15 cellular contexts compared by ENCODE assay signal in the genomic region with DNA sequence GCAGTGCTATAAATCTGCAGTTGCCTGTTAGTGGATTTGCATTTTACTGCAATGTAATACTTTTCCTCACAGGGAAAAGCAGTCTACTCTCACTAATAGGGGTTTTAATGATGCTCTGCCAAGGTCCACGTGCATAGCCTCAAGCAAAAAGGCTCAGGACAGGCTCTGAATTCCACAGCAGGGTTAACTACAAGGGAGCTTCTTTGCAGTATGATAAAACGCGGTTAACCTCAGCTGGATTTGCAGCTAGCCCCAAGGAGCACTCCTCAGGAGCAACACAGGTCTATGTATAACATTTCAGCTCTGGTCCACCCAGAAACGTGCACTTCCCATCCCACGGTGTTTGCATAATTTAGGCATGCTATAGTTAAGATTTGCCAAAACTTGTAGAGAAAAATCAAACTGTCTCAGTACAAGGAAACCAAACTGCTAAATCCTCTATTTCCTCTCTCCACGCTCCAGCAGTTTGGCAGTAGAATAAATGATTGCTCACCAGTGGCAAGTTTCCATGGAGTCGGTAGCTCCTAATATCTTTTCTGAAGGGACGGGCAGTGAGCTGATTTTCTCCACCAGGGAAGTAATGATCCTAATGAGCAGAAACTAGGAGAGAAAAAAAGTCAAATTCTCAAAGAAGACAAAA. TPM values are rescaled to one million over a fixed set of nuclear protein-coding genes. Genes with fewer than 3 reads are reported as not detected.
A peak's percentile ranks its signal among the peaks of the same experiment; 100 is the strongest.
DNase-seq lines count a peak whose midpoint lies in the region; ATAC-seq lines count a peak whose summit lies in the region.
"Had no signal": no experiment of that assay in that cellular context is flagged by ENCODE, and none has a peak within 500 bp of the region (broad histone marks: within the 10 kb centered on the region; RNA-seq: fewer than 3 reads in every experiment).

No MANE protein-coding gene starts in this region.

- peak; percentile 17 for DNase-seq in DMS 273 (lab: John Stamatoyannopoulos, UW; ENCODE audit: unreplicated experiment)
- DNase-seq in DMS 273 treated with DMSO at 0.1 percent for 48 hours (lab: John Stamatoyannopoulos, UW): no peak
- peak; percentile 56 for DNase-seq in NCI-H69 (lab: John Stamatoyannopoulos, UW)
- DNase-seq in fibroblast of gingiva (ENCODE audit: low read depth): peak; percentile 33
- DNase-seq in sciatic nerve (ENCODE audit: low spot score): no peak
- DNase-seq in activated CD8-positive, alpha-beta memory T cell treated with anti-CD3 and anti-CD28 coated beads, Interleukin-2, amount 50 U/mL, for 48 hours: no peak
- no peak for DNase-seq in effector memory CD4-positive, alpha-beta T cell
- DNase-seq in activated CD4-positive, alpha-beta memory T cell treated with anti-CD3 and anti-CD28 coated beads, Interleukin-2, amount 10 ng/mL, durations not matched to agents 7 days and 5 days: no peak
- DNase-seq: activated CD4-positive, alpha-beta T cell treated with anti-CD3 and anti-CD28 coated beads, Interleukin-2, amount 10 ng/mL, durations not matched to agents 7 days and 5 days; right lobe of liver; Right ventricle myocardium superior had no signal

- CTCF ChIA-PET in activated CD4-positive, alpha-beta memory T cell treated with anti-CD3 and anti-CD28 coated beads, Interleukin-2, amount 10 ng/mL, durations not matched to agents 7 days and 5 days (lab: Charles Lee): no interaction called here

- POLR2A ChIA-PET in activated CD4-positive, alpha-beta memory T cell treated with anti-CD3 and anti-CD28 coated beads, Interleukin-2, amount 10 ng/mL, durations not matched to agents 7 days and 5 days (lab: Charles Lee): no interaction called here

- H3K4me3 Mint-ChIP-seq in activated CD4-positive, alpha-beta memory T cell treated with anti-CD3 and anti-CD28 coated beads, Interleukin-2, amount 10 ng/mL, durations not matched to agents 7 days and 5 days: no peak overlapping the region
- H3K4me3 Mint-ChIP-seq: activated CD4-positive, alpha-beta T cell treated with anti-CD3 and anti-CD28 coated beads, Interleukin-2, amount 10 ng/mL, durations not matched to agents 7 days and 5 days; activated naive CD8-positive, alpha-beta T cell had no signal

- H3K36me3 ChIP-seq in effector memory CD4-positive, alpha-beta T cell (ENCODE audit: control insufficient read depth, insufficient read depth, low read length): no peaks in the 10 kb centered on the region
- H3K36me3 ChIP-seq: right lobe of liver had no signal

- intact Hi-C loops in sciatic nerve (cut with DNase I): no loop called here

- H3K9me3 Mint-ChIP-seq in activated CD4-positive, alpha-beta memory T cell treated with anti-CD3 and anti-CD28 coated beads, Interleukin-2, amount 10 ng/mL, durations not matched to agents 7 days and 5 days: no peaks in the 10 kb centered on the region
- H3K9me3 Mint-ChIP-seq: activated CD4-positive, alpha-beta T cell treated with anti-CD3 and anti-CD28 coated beads, Interleukin-2, amount 10 ng/mL, durations not matched to agents 7 days and 5 days had no signal

- peak; percentile 52 for ATAC-seq in sciatic nerve
- ATAC-seq: GM12878, right lobe of liver had no signal

- no peaks in the 10 kb centered on the region for H3K27me3 Mint-ChIP-seq in activated CD4-positive, alpha-beta memory T cell treated with anti-CD3 and anti-CD28 coated beads, Interleukin-2, amount 10 ng/mL, durations not matched to agents 7 days and 5 days
- H3K27me3 Mint-ChIP-seq: activated CD4-positive, alpha-beta T cell treated with anti-CD3 and anti-CD28 coated beads, Interleukin-2, amount 10 ng/mL, durations not matched to agents 7 days and 5 days; activated naive CD8-positive, alpha-beta T cell had no signal

- no peaks in the 10 kb centered on the region for H3K4me1 ChIP-seq in effector memory CD4-positive, alpha-beta T cell (ENCODE audit: control insufficient read depth, insufficient read depth, low read length, poor library complexity, severe bottlenecking)

- no peaks in the 10 kb centered on the region for H3K9me3 ChIP-seq in effector memory CD4-positive, alpha-beta T cell (ENCODE audit: control insufficient read depth, low read length)
- H3K9me3 ChIP-seq: right lobe of liver had no signal

- H3K4me3 ChIP-seq in effector memory CD4-positive, alpha-beta T cell (ENCODE audit: insufficient read depth, low read depth, low read length, poor library complexity, severe bottlenecking): no peak overlapping the region
- H3K4me3 ChIP-seq: GM12878, right lobe of liver had no signal

- peaks cover 3% of the 10 kb centered on the region for H3K4me1 Mint-ChIP-seq in activated CD4-positive, alpha-beta memory T cell treated with anti-CD3 and anti-CD28 coated beads, Interleukin-2, amount 10 ng/mL, durations not matched to agents 7 days and 5 days

- H3K36me3 Mint-ChIP-seq in activated CD4-positive, alpha-beta memory T cell treated with anti-CD3 and anti-CD28 coated beads, Interleukin-2, amount 10 ng/mL, durations not matched to agents 7 days and 5 days (ENCODE audit: low read depth): no peaks in the 10 kb centered on the region
- H3K36me3 Mint-ChIP-seq: activated naive CD8-positive, alpha-beta T cell had no signal

- no peak overlapping the region for H3K27ac ChIP-seq in effector memory CD4-positive, alpha-beta T cell (ENCODE audit: insufficient read depth, low read length, poor library complexity, severe bottlenecking)
- H3K27ac ChIP-seq: 22Rv1, epithelial cell of prostate, right lobe of liver had no signal

- H3K27ac Mint-ChIP-seq in activated CD4-positive, alpha-beta memory T cell treated with anti-CD3 and anti-CD28 coated beads, Interleukin-2, amount 10 ng/mL, durations not matched to agents 7 days and 5 days: no peak overlapping the region
- H3K27ac Mint-ChIP-seq: activated CD4-positive, alpha-beta T cell treated with anti-CD3 and anti-CD28 coated beads, Interleukin-2, amount 10 ng/mL, durations not matched to agents 7 days and 5 days; activated naive CD8-positive, alpha-beta T cell had no signal

- H3K27me3 ChIP-seq in effector memory CD4-positive, alpha-beta T cell (replicated peaks; ENCODE audit: control insufficient read depth, insufficient read depth, low read length, poor library complexity, severe bottlenecking): no peaks in the 10 kb centered on the region
- H3K27me3 ChIP-seq: right lobe of liver had no signal

RNA-seq across cellular contexts. Expression of gene ASB4, which starts 13.1 kb away (rescaled TPM):
- 0.80 TPM for total RNA-seq in sciatic nerve
- not detected for total RNA-seq in activated CD4-positive, alpha-beta memory T cell treated with anti-CD3 and anti-CD28 coated beads, Interleukin-2, amount 10 ng/mL, durations not matched to agents 7 days and 5 days
- total RNA-seq: activated CD4-positive, alpha-beta T cell treated with anti-CD3 and anti-CD28 coated beads, Interleukin-2, amount 10 ng/mL, durations not matched to agents 7 days and 5 days; GM12878 had no signal

RNA-seq across cellular contexts. Expression of gene PON2, which starts 37.8 kb away (rescaled TPM):
- 111 TPM for total RNA-seq in sciatic nerve
- 1 to 10 TPM; 3.5 to 4.3 TPM for total RNA-seq in activated CD4-positive, alpha-beta memory T cell treated with anti-CD3 and anti-CD28 coated beads, Interleukin-2, amount 10 ng/mL, durations not matched to agents 7 days and 5 days

Comparison
In these comparisons a context has a peak if more than half of its experiments do, and no peak if none do; other contexts are left out.
1. DNase-seq: peak in DMS 273 (single experiment), NCI-H69 (single experiment) and fibroblast of gingiva (single experiment); none in DMS 273 treated with DMSO at 0.1 percent for 48 hours (single experiment), sciatic nerve (single experiment), activated CD8-positive, alpha-beta memory T cell treated with anti-CD3 and anti-CD28 coated beads, Interleukin-2, amount 50 U/mL, for 48 hours (single experiment), effector memory CD4-positive, alpha-beta T cell (0 of 3) and activated CD4-positive, alpha-beta memory T cell treated with anti-CD3 and anti-CD28 coated beads, Interleukin-2, amount 10 ng/mL, durations not matched to agents 7 days and 5 days (single experiment).
2. RNA of gene PON2, which starts 37.8 kb away (total RNA-seq): 111 TPM in sciatic nerve (single experiment); 3.5 to 4.3 TPM in activated CD4-positive, alpha-beta memory T cell treated with anti-CD3 and anti-CD28 coated beads, Interleukin-2, amount 10 ng/mL, durations not matched to agents 7 days and 5 days; every median in the first group is over 10 times any median in the second.